In the genomic region with DNA sequence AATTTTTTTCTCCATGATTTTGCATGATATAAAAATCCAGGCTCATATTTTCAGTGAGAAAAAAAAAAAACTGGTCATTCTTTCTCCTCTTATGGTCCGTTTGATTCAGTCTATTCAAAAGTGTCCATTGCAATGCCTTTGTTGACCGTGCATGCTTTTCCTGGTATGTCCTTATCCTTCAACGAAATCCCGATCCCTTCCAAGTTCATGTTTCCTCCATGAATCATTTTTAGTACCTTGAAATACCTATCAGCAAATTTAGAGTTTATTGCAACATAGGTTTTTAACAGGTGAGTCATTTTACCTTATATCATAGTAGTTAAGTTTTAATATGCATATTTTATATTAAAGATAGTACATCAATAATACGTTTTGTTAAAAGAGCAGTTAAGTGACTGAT, we compare ENCODE assay signal across 24 cellular contexts.
A peak's percentile ranks its signal among the peaks of the same experiment; 100 is the strongest.
DNase-seq lines count a peak whose midpoint lies in the region; ATAC-seq, FAIRE-seq and TF ChIP-seq lines count a peak whose summit lies in the region.
"Had no signal": no experiment of that assay in that cellular context is flagged by ENCODE, and none has a peak within 500 bp of the region (broad histone marks: within the 10 kb centered on the region; RNA-seq: fewer than 3 reads in every experiment).

No MANE protein-coding gene starts in this region.

- peak; percentile 99 for ATAC-seq in RWPE2 (ENCODE audit: low read depth)
- ATAC-seq in foreskin keratinocyte = peak; percentile 72
- ATAC-seq: CD8-positive, alpha-beta T cell; GM23338; HCT116 had no signal

- no peak overlapping the region for H3K27ac Mint-ChIP-seq in MCF 10A (ENCODE audit: low read depth, unreplicated experiment)
- H3K27ac Mint-ChIP-seq: B cell; CD4-positive, CD25-positive, alpha-beta regulatory T cell; CD8-positive, alpha-beta T cell; GM23338; H9 had no signal

- H4K20me1 ChIP-seq in mammary epithelial cell (ENCODE audit: insufficient read depth, low read length) = no peaks in the 10 kb centered on the region
- H4K20me1 ChIP-seq: BLaER1 had no signal

- no peak overlapping the region for H3K4me3 ChIP-seq in mammary epithelial cell (replicated peaks in 1 of 3; ENCODE audit: insufficient read depth in 1 of 3, low read depth in 2 of 3, low read length in 3 of 3)
- no peak overlapping the region for H3K4me3 ChIP-seq in RWPE2 (ENCODE audit: severe bottlenecking)
- H3K4me3 ChIP-seq in ovary = no peak overlapping the region
- H3K4me3 ChIP-seq: BLaER1, GM23338 had no signal

- peaks cover 3% of the 10 kb centered on the region for H3K9me3 ChIP-seq in mammary epithelial cell (replicated peaks; ENCODE audit: insufficient read depth, low read length)
- no peaks in the 10 kb centered on the region for H3K9me3 ChIP-seq in RWPE2 (ENCODE audit: severe bottlenecking)
- H3K9me3 ChIP-seq in ovary = no peaks in the 10 kb centered on the region
- H3K9me3 ChIP-seq: BLaER1, Caco-2 had no signal

- peaks cover 8% of the 10 kb centered on the region for H3K4me1 Mint-ChIP-seq in MCF 10A (ENCODE audit: insufficient read depth, unreplicated experiment)
- H3K4me1 Mint-ChIP-seq: B cell; CD4-positive, CD25-positive, alpha-beta regulatory T cell; GM23338; H9 had no signal

- H3K36me3 Mint-ChIP-seq in MCF 10A (ENCODE audit: insufficient read depth, unreplicated experiment) = no peaks in the 10 kb centered on the region
- H3K36me3 Mint-ChIP-seq: CD4-positive, CD25-positive, alpha-beta regulatory T cell; CD8-positive, alpha-beta T cell had no signal

- no peak overlapping the region for H2AFZ ChIP-seq in mammary epithelial cell (ENCODE audit: low read depth, low read length)
- H2AFZ ChIP-seq: GM23338 had no signal

- WGBS in mammary epithelial cell (ENCODE audit: low coverage, missing lambda C conversion rate) = 71% methylated on average over 5 of the region's 5 CpGs
- 75 to 82% (median 80%) methylated on average over 5 of the region's 5 CpGs for whole genome bisulfite sequencing in ovary, 3 donors

- intact Hi-C loops in MCF 10A (cut with micrococcal nuclease) = no loop called here
- intact Hi-C loops in mammary epithelial cell (cut with micrococcal nuclease) = no loop called here
- intact Hi-C loops in ovary (cut with DNase I) = no loop called here

- peak; percentile 49 for DNase-seq in MCF 10A (ENCODE audit: unreplicated experiment)
- DNase-seq in mammary epithelial cell = no peak
- no peak for DNase-seq in RWPE2 (ENCODE audit: low spot score)
- DNase-seq in foreskin keratinocyte = peak; percentile 50 to 75
- DNase-seq in urothelium cell line (ENCODE audit: low spot score) = peak; percentile 2
- no peak for DNase-seq in NCI-H748 (lab: John Stamatoyannopoulos, UW; ENCODE audit: unreplicated experiment)
- no peak for DNase-seq in cerebellar cortex (ENCODE audit: low spot score)
- DNase-seq in ovary = no peak
- DNase-seq: Caco-2; CD4-positive, CD25-positive, alpha-beta regulatory T cell; CD8-positive, alpha-beta T cell; DMS153; DND-41; H9 had no signal

- no peaks in the 10 kb centered on the region for H3K27me3 Mint-ChIP-seq in MCF 10A (ENCODE audit: insufficient read depth, unreplicated experiment)
- H3K27me3 Mint-ChIP-seq: B cell; CD4-positive, CD25-positive, alpha-beta regulatory T cell had no signal

- TF ChIP-seq CTCF in MCF 10A (IDR thresholded peaks at IDR 0.05; ENCODE audit: unreplicated experiment) (no peak), mammary epithelial cell (conservative IDR thresholded peaks at IDR 0.05 in 1 of 2, IDR thresholded peaks at IDR 0.05 in 1 of 2; ENCODE audit: extremely low read depth in 1 of 2, insufficient read depth in 1 of 2, low read depth in 1 of 2, low read length in 2 of 2) (no peak), RWPE2 (IDR thresholded peaks at IDR 0.05; ENCODE audit: poor library complexity, severe bottlenecking) (peak; percentile 7), foreskin keratinocyte (conservative IDR thresholded peaks at IDR 0.05) (no peak), ovary (IDR thresholded peaks at IDR 0.05) (no peak)

- FAIRE-seq in urothelium cell line (lab: Jason Lieb, UNC) = no peak
- FAIRE-seq: A204.1, G401.6, GM12892, GM19239 had no signal

- CTCF ChIA-PET in MCF 10A (lab: Yijun Ruan, JAX) = no interaction called here
- CTCF ChIA-PET in mammary epithelial cell (lab: Charles Lee; ENCODE audit: low non-redundant PET) = no interaction called here

- H3K27me3 ChIP-seq in mammary epithelial cell (ENCODE audit: insufficient read depth, low read length) (no peaks in the 10 kb centered on the region), RWPE2 (ENCODE audit: insufficient read depth, poor library complexity, severe bottlenecking) (no peaks in the 10 kb centered on the region), foreskin keratinocyte (no peaks in the 10 kb centered on the region), ovary (no peaks in the 10 kb centered on the region)
- H3K27me3 ChIP-seq: BLaER1 had no signal

- no peak overlapping the region for H3K9ac ChIP-seq in mammary epithelial cell (ENCODE audit: insufficient read depth, low read length)
- H3K9ac ChIP-seq: BLaER1 had no signal

- no peak overlapping the region for H3K4me2 ChIP-seq in mammary epithelial cell (ENCODE audit: insufficient read depth, low read depth, low read length)
- H3K4me2 ChIP-seq: BLaER1, GM23338 had no signal

- H3K4me1 ChIP-seq in mammary epithelial cell (ENCODE audit: insufficient read depth, low read length) = no peaks in the 10 kb centered on the region
- H3K4me1 ChIP-seq in RWPE2 (ENCODE audit: insufficient read depth, poor library complexity, severe bottlenecking) = peaks cover 10% of the 10 kb centered on the region
- H3K4me1 ChIP-seq in foreskin keratinocyte = peaks cover 8% of the 10 kb centered on the region
- no peaks in the 10 kb centered on the region for H3K4me1 ChIP-seq in ovary (ENCODE audit: insufficient read depth)
- H3K4me1 ChIP-seq: BLaER1, Caco-2 had no signal

- no peaks in the 10 kb centered on the region for H3K79me2 ChIP-seq in mammary epithelial cell (ENCODE audit: insufficient read depth, low read length)

- H3K4me3 Mint-ChIP-seq in MCF 10A (ENCODE audit: unreplicated experiment) = no peak overlapping the region
- H3K4me3 Mint-ChIP-seq: B cell; CD4-positive, CD25-positive, alpha-beta regulatory T cell; CD8-positive, alpha-beta T cell; GM23338; H9 had no signal

- TF ChIP-seq EP300 in ovary (IDR thresholded peaks at IDR 0.05) = no peak

- H3K27ac ChIP-seq in mammary epithelial cell (ENCODE audit: insufficient read depth, low read depth, low read length) (no peak overlapping the region), RWPE2 (ENCODE audit: poor library complexity, severe bottlenecking) (no peak overlapping the region), foreskin keratinocyte (no peak overlapping the region), ovary (no peak overlapping the region)
- H3K27ac ChIP-seq: 22Rv1, BLaER1, C4-2B had no signal

- H3K36me3 ChIP-seq in mammary epithelial cell (ENCODE audit: insufficient read depth, low read length) (no peaks in the 10 kb centered on the region), RWPE2 (ENCODE audit: low read depth) (no peaks in the 10 kb centered on the region), ovary (no peaks in the 10 kb centered on the region)
- H3K36me3 ChIP-seq: BLaER1 had no signal

- in situ Hi-C loops in mammary epithelial cell (cut with MboI; ENCODE audit: low sequenced_read_pairs in 2 of 2) = no loop called here

- no peaks in the 10 kb centered on the region for H3K9me3 Mint-ChIP-seq in MCF 10A (ENCODE audit: unreplicated experiment)
- H3K9me3 Mint-ChIP-seq: CD8-positive, alpha-beta T cell; GM23338; H9 had no signal

- dilution Hi-C loops in mammary epithelial cell (cut with HindIII; ENCODE audit: low sequenced_read_pairs) = no loop called here

- BruUV-seq in MCF 10A (replicated peaks; lab: Mats Ljungman, UMichigan) (no TSS peak), mammary epithelial cell (replicated peaks; lab: Mats Ljungman, UMichigan) (no TSS peak)

- POLR2A ChIA-PET in MCF 10A (lab: Yijun Ruan, JAX) = no interaction called here

- no peak for TF ChIP-seq POLR2A in ovary (IDR thresholded peaks at IDR 0.05)

Comparison
In these comparisons a context has a peak if more than half of its experiments do, and no peak if none do; other contexts are left out.
1. DNase-seq: peak in MCF 10A (single experiment), foreskin keratinocyte (2 of 2) and urothelium cell line (single experiment); none in mammary epithelial cell (single experiment), RWPE2 (single experiment), NCI-H748 (single experiment), cerebellar cortex (single experiment) and ovary (0 of 5).